In genomic region chr3:71537211-71537611, GRCh38 we compare ENCODE assay signal across 11 cellular contexts. TPM values are rescaled to one million over a fixed set of nuclear protein-coding genes. Genes with fewer than 3 reads are reported as not detected.
A peak's percentile ranks its signal among the peaks of the same experiment; 100 is the strongest.
DNase-seq lines count a peak whose midpoint lies in the region; FAIRE-seq and TF ChIP-seq lines count a peak whose summit lies in the region.
"Had no signal": no experiment of that assay in that cellular context is flagged by ENCODE, and none has a peak within 500 bp of the region (broad histone marks: within the 10 kb centered on the region; RNA-seq: fewer than 3 reads in every experiment).

No MANE protein-coding gene starts in this region.

- peak overlapping the region; percentile 2 for H3K4me3 Mint-ChIP-seq in astrocyte (ENCODE audit: unreplicated experiment)
- H3K4me3 Mint-ChIP-seq: activated T-cell treated with anti-CD3 and anti-CD28 coated beads, Interleukin-2, amount 50 U/mL, for 72 hours; endodermal cell; natural killer cell had no signal

- H3K4me3 ChIP-seq in astrocyte (ENCODE audit: insufficient read depth, low read depth, low read length): no peak overlapping the region

- H3K4me1 ChIP-seq in astrocyte (ENCODE audit: insufficient read depth, low read length): peaks cover 63% of the 10 kb centered on the region

- H3K27me3 Mint-ChIP-seq in astrocyte (ENCODE audit: low read depth, unreplicated experiment): no peaks in the 10 kb centered on the region

- H3K27ac Mint-ChIP-seq in astrocyte (ENCODE audit: unreplicated experiment): peak overlapping the region; percentile 96
- H3K27ac Mint-ChIP-seq: activated T-cell treated with anti-CD3 and anti-CD28 coated beads, Interleukin-2, amount 50 U/mL, for 72 hours; endodermal cell; natural killer cell had no signal

- H3K36me3 Mint-ChIP-seq in astrocyte (ENCODE audit: low read depth, unreplicated experiment): peaks cover 17% of the 10 kb centered on the region
- H3K36me3 Mint-ChIP-seq: natural killer cell had no signal

- H3K9ac ChIP-seq in astrocyte (ENCODE audit: low read length): peak overlapping the region; percentile 78

- no peaks in the 10 kb centered on the region for H3K27me3 ChIP-seq in astrocyte (ENCODE audit: insufficient read depth, low read length)

- H4K20me1 ChIP-seq in astrocyte (ENCODE audit: insufficient read depth, low read length): no peaks in the 10 kb centered on the region

- peaks cover 70% of the 10 kb centered on the region for H3K4me1 Mint-ChIP-seq in astrocyte (ENCODE audit: low read depth, unreplicated experiment)

- no peak for TF ChIP-seq CTCF in astrocyte (IDR thresholded peaks at IDR 0.05; ENCODE audit: insufficient read depth, low read depth, low read length)

- H3K9me3 ChIP-seq in astrocyte (ENCODE audit: insufficient read depth, low read depth, low read length): no peaks in the 10 kb centered on the region

- H3K4me2 ChIP-seq in astrocyte (ENCODE audit: low read length): peak overlapping the region; percentile 81

- FAIRE-seq in astrocyte (lab: Jason Lieb, UNC): peak; percentile 97

- H2AFZ ChIP-seq in astrocyte (ENCODE audit: low read depth, low read length): no peak overlapping the region

- peak overlapping the region; percentile 93 for H3K27ac ChIP-seq in astrocyte (ENCODE audit: low read depth, low read length)

- H3K9me3 Mint-ChIP-seq in astrocyte (ENCODE audit: unreplicated experiment): no peaks in the 10 kb centered on the region
- H3K9me3 Mint-ChIP-seq: endodermal cell, natural killer cell had no signal

- peak; percentile 78 for DNase-seq in HK-2 (ENCODE audit: unreplicated experiment)
- peak; percentile 99 for DNase-seq in astrocyte (ENCODE audit: low read depth)
- DNase-seq in hepatic stellate cell (ENCODE audit: low spot score): peak; percentile 88
- DNase-seq in stromal cell of bone marrow (ENCODE audit: low read depth): peak; percentile 96
- DNase-seq in T-helper 1 cell: no peak
- no peak for DNase-seq in Ammon's horn (ENCODE audit: low spot score)
- DNase-seq in effector CD4-positive, alpha-beta T cell: no peak
- no peak for DNase-seq in OCI-M1 (lab: John Stamatoyannopoulos, UW)
- DNase-seq: activated T-cell treated with anti-CD3 and anti-CD28 coated beads, Interleukin-2, amount 50 U/mL, for 72 hours; endodermal cell; natural killer cell had no signal

- peaks cover 69% of the 10 kb centered on the region for H3K79me2 ChIP-seq in astrocyte (ENCODE audit: insufficient read depth, low read length)

- H3K36me3 ChIP-seq in astrocyte (ENCODE audit: insufficient read depth, low read length): no peaks in the 10 kb centered on the region

RNA-seq across cellular contexts. Expression of gene FOXP1, which starts 46.3 kb away (rescaled TPM):
- total RNA-seq in astrocyte: 107 and 124 TPM in 2 replicates

Comparison
In these comparisons a context has a peak if more than half of its experiments do, and no peak if none do; other contexts are left out.
1. DNase-seq: peak in HK-2 (single experiment), astrocyte (single experiment), hepatic stellate cell (single experiment) and stromal cell of bone marrow (single experiment); none in T-helper 1 cell (0 of 5), Ammon's horn (single experiment), effector CD4-positive, alpha-beta T cell (single experiment) and OCI-M1 (single experiment).